25 cellular contexts compared by ENCODE assay signal in genomic region chr7:64874562-64875250, GRCh38. TPM values are rescaled to one million over a fixed set of nuclear protein-coding genes. Genes with fewer than 3 reads are reported as not detected.
DNase-seq lines count a peak whose midpoint lies in the region; ATAC-seq and TF ChIP-seq lines count a peak whose summit lies in the region.
"Had no signal": no experiment of that assay in that cellular context is flagged by ENCODE, and none has a peak within 500 bp of the region (broad histone marks: within the 10 kb centered on the region; RNA-seq: fewer than 3 reads in every experiment).

No MANE protein-coding gene starts in this region.

- H3K27ac Mint-ChIP-seq in activated CD8-positive, alpha-beta memory T cell treated with anti-CD3 and anti-CD28 coated beads, Interleukin-2, amount 10 ng/mL, durations not matched to agents 7 days and 5 days = no peak overlapping the region
- no peak overlapping the region for H3K27ac Mint-ChIP-seq in endodermal cell
- H3K27ac Mint-ChIP-seq in osteocyte (ENCODE audit: unreplicated experiment) = no peak overlapping the region
- H3K27ac Mint-ChIP-seq: activated CD8-positive, alpha-beta T cell treated with anti-CD3 and anti-CD28 coated beads for 36 hours; CD8-positive, alpha-beta memory T cell; mesothelial cell of epicardium had no signal

- no peak for ATAC-seq in activated CD8-positive, alpha-beta memory T cell treated with anti-CD3 and anti-CD28 coated beads, Interleukin-2, amount 10 ng/mL, durations not matched to agents 7 days and 5 days
- ATAC-seq in DND-41 (ENCODE audit: insufficient read depth, low read depth) (0 out of 3 replicates have a peak, but pooled peaks have one; percentile 12), HG02678 (IDR thresholded peaks at IDR 0.05; ENCODE audit: unreplicated experiment) (no peak), GM19328 (IDR thresholded peaks at IDR 0.05; ENCODE audit: unreplicated experiment) (no peak)
- ATAC-seq: activated CD8-positive, alpha-beta T cell treated with anti-CD3 and anti-CD28 coated beads for 36 hours; HCT116; left lung; naive thymus-derived CD8-positive, alpha-beta T cell had no signal

- no peak overlapping the region for H3K27ac ChIP-seq in DND-41 (ENCODE audit: low read length)
- H3K27ac ChIP-seq in endodermal cell (ENCODE audit: low read depth, low read length) = no peak overlapping the region
- H3K27ac ChIP-seq: hepatocyte, left lung, tibial artery had no signal

- H3K9ac ChIP-seq in DND-41 (ENCODE audit: low read depth, low read length) = no peak overlapping the region
- no peak overlapping the region for H3K9ac ChIP-seq in endodermal cell (ENCODE audit: extremely low read depth, low read length, poor library complexity, severe bottlenecking)

- TF ChIP-seq CTCF in DND-41 (IDR thresholded peaks at IDR 0.05; ENCODE audit: borderline replicate concordance, extremely low read depth, low read length, poor library complexity, severe bottlenecking) (no peak), endodermal cell (conservative IDR thresholded peaks at IDR 0.05) (no peak), osteocyte (IDR thresholded peaks at IDR 0.05) (no peak)

- H3K4me1 ChIP-seq in DND-41 (ENCODE audit: insufficient read depth, low read length) = peaks cover 6% of the 10 kb centered on the region; the same call in 1 of the 2 replicates
- no peaks in the 10 kb centered on the region for H3K4me1 ChIP-seq in endodermal cell (ENCODE audit: control insufficient read depth, insufficient read depth, low read length)
- H3K4me1 ChIP-seq: BE2C, left lung had no signal

- H2AFZ ChIP-seq in DND-41 (ENCODE audit: low read depth, low read length) = no peak overlapping the region
- H2AFZ ChIP-seq: hepatocyte had no signal

- no peaks in the 10 kb centered on the region for H4K20me1 ChIP-seq in DND-41 (ENCODE audit: insufficient read depth, low read length)

- CTCF ChIA-PET in activated CD8-positive, alpha-beta memory T cell treated with anti-CD3 and anti-CD28 coated beads, Interleukin-2, amount 10 ng/mL, durations not matched to agents 7 days and 5 days (lab: Charles Lee) = no interaction called here

- no peak overlapping the region for H3K4me2 ChIP-seq in DND-41 (ENCODE audit: insufficient read depth, low read length)
- H3K4me2 ChIP-seq: hepatocyte had no signal

- peaks cover 50% of the 10 kb centered on the region for H3K9me3 ChIP-seq in DND-41 (ENCODE audit: insufficient read depth, low read length, severe bottlenecking)
- no peaks in the 10 kb centered on the region for H3K9me3 ChIP-seq in endodermal cell (ENCODE audit: control insufficient read depth, low read length)
- H3K9me3 ChIP-seq: BE2C, tibial artery had no signal

- H3K4me3 Mint-ChIP-seq in activated CD8-positive, alpha-beta memory T cell treated with anti-CD3 and anti-CD28 coated beads, Interleukin-2, amount 10 ng/mL, durations not matched to agents 7 days and 5 days = no peak overlapping the region
- H3K4me3 Mint-ChIP-seq in endodermal cell (no peak overlapping the region), osteocyte (ENCODE audit: unreplicated experiment) (no peak overlapping the region)
- H3K4me3 Mint-ChIP-seq: activated CD8-positive, alpha-beta T cell treated with anti-CD3 and anti-CD28 coated beads for 36 hours; CD8-positive, alpha-beta memory T cell; mesothelial cell of epicardium; naive thymus-derived CD8-positive, alpha-beta T cell had no signal

- no peaks in the 10 kb centered on the region for H3K79me2 ChIP-seq in DND-41 (ENCODE audit: insufficient read depth, low read length)
- H3K79me2 ChIP-seq: hepatocyte had no signal

- H3K27me3 ChIP-seq in DND-41 (ENCODE audit: insufficient read depth, low read length, poor library complexity) (no peaks in the 10 kb centered on the region), endodermal cell (ENCODE audit: control insufficient read depth, insufficient read depth, low read length, poor library complexity, severe bottlenecking) (peaks cover 30% of the 10 kb centered on the region)
- H3K27me3 ChIP-seq: BE2C, hepatocyte had no signal

- peaks cover 3% of the 10 kb centered on the region for H3K27me3 Mint-ChIP-seq in activated CD8-positive, alpha-beta memory T cell treated with anti-CD3 and anti-CD28 coated beads, Interleukin-2, amount 10 ng/mL, durations not matched to agents 7 days and 5 days
- H3K27me3 Mint-ChIP-seq in endodermal cell (ENCODE audit: insufficient read depth) (peaks cover 39% of the 10 kb centered on the region), osteocyte (ENCODE audit: unreplicated experiment) (no peaks in the 10 kb centered on the region)

- peak; percentile 41 for DNase-seq in activated CD8-positive, alpha-beta memory T cell treated with anti-CD3 and anti-CD28 coated beads for 24 hours
- no peak for DNase-seq in activated CD8-positive, alpha-beta memory T cell treated with anti-CD3 and anti-CD28 coated beads, Interleukin-2, amount 10 ng/mL, durations not matched to agents 7 days and 5 days
- DNase-seq in DND-41 (peak; percentile 0), endodermal cell (peak; percentile 20), osteocyte (ENCODE audit: extremely low spot score, unreplicated experiment) (peak; percentile 73)
- DNase-seq: activated CD8-positive, alpha-beta T cell treated with anti-CD3 and anti-CD28 coated beads for 36 hours; activated gamma-delta T cell treated with Interleukin-2 at 50 U/mL for 16 hours; activated T-cell treated with anti-CD3 and anti-CD28 coated beads for 4 hours; BE2C; CD8-positive, alpha-beta memory T cell; central memory CD4-positive, alpha-beta T cell; dermis blood vessel endothelial cell; GDM1; left lung; NCI-H187; NCI-H2171; occipital lobe; small intestine had no signal

- peaks cover 2% of the 10 kb centered on the region for H3K9me3 Mint-ChIP-seq in activated CD8-positive, alpha-beta memory T cell treated with anti-CD3 and anti-CD28 coated beads, Interleukin-2, amount 10 ng/mL, durations not matched to agents 7 days and 5 days (ENCODE audit: low read depth)
- H3K9me3 Mint-ChIP-seq in endodermal cell (peaks cover 73% of the 10 kb centered on the region), osteocyte (ENCODE audit: unreplicated experiment) (peaks cover 10% of the 10 kb centered on the region)

- WGBS in endodermal cell (ENCODE audit: insufficient coverage in 1 of 2, insufficient read length in 1 of 2), 2 experiments = 81 to 87% methylated on average over 13 to 23 of the region's 23 CpGs

- H3K4me1 Mint-ChIP-seq in activated CD8-positive, alpha-beta memory T cell treated with anti-CD3 and anti-CD28 coated beads, Interleukin-2, amount 10 ng/mL, durations not matched to agents 7 days and 5 days = peaks cover 9% of the 10 kb centered on the region
- H3K4me1 Mint-ChIP-seq in endodermal cell = no peaks in the 10 kb centered on the region
- H3K4me1 Mint-ChIP-seq in osteocyte (ENCODE audit: unreplicated experiment) = no peaks in the 10 kb centered on the region
- H3K4me1 Mint-ChIP-seq: mesothelial cell of epicardium had no signal

- H3K36me3 ChIP-seq in DND-41 (ENCODE audit: insufficient read depth, low read length) (no peaks in the 10 kb centered on the region), endodermal cell (ENCODE audit: control insufficient read depth, insufficient read depth, low read length) (no peaks in the 10 kb centered on the region)
- H3K36me3 ChIP-seq: BE2C, left lung, tibial artery had no signal

- H3K36me3 Mint-ChIP-seq in activated CD8-positive, alpha-beta memory T cell treated with anti-CD3 and anti-CD28 coated beads, Interleukin-2, amount 10 ng/mL, durations not matched to agents 7 days and 5 days = no peaks in the 10 kb centered on the region
- H3K36me3 Mint-ChIP-seq in endodermal cell (ENCODE audit: low read depth) (no peaks in the 10 kb centered on the region), osteocyte (ENCODE audit: unreplicated experiment) (no peaks in the 10 kb centered on the region)
- H3K36me3 Mint-ChIP-seq: CD8-positive, alpha-beta memory T cell; mesothelial cell of epicardium had no signal

- H3K4me3 ChIP-seq in DND-41 (ENCODE audit: low read depth in 1 of 2, low read length in 2 of 2) (no peak overlapping the region), endodermal cell (ENCODE audit: low read length) (no peak overlapping the region)
- H3K4me3 ChIP-seq: hepatocyte, left lung, tibial artery had no signal

RNA-seq across cellular contexts. Expression of gene ZNF273, which starts 28.4 kb away (rescaled TPM):
- total RNA-seq in activated CD8-positive, alpha-beta memory T cell treated with anti-CD3 and anti-CD28 coated beads, Interleukin-2, amount 10 ng/mL, durations not matched to agents 7 days and 5 days = 10 to 100 TPM in 1 of 2 experiments, 1 to 10 TPM in 1; 8.4 to 13.6 TPM
- 10 to 100 TPM; 15.5 to 20.5 TPM for total RNA-seq in endodermal cell
- polyA plus RNA-seq in endodermal cell (2013, experiment 1 of 2) = 16.2 TPM
- polyA plus RNA-seq in endodermal cell (2013, experiment 2 of 2) = 16.7 TPM
- 1.8 and 2.8 TPM in 2 replicates for total RNA-seq in osteocyte
